18 cellular contexts compared by ENCODE assay signal in genomic region chr7:107810626-107811025, GRCh38. TPM values are rescaled to one million over a fixed set of nuclear protein-coding genes. Genes with fewer than 3 reads are reported as not detected.
A peak's percentile ranks its signal among the peaks of the same experiment; 100 is the strongest.
DNase-seq lines count a peak whose midpoint lies in the region; ATAC-seq lines count a peak whose summit lies in the region.
"Had no signal": no experiment of that assay in that cellular context is flagged by ENCODE, and none has a peak within 500 bp of the region (broad histone marks: within the 10 kb centered on the region; RNA-seq: fewer than 3 reads in every experiment).

No MANE protein-coding gene starts in this region.

- H3K36me3 Mint-ChIP-seq in activated naive CD4-positive, alpha-beta T cell treated with anti-CD3 and anti-CD28 coated beads for 36 hours (ENCODE audit: low read depth), result no peaks in the 10 kb centered on the region
- no peaks in the 10 kb centered on the region for H3K36me3 Mint-ChIP-seq in activated naive CD4-positive, alpha-beta T cell treated with anti-CD3 and anti-CD28 coated beads, Interleukin-2, amount 10 ng/mL, durations not matched to agents 7 days and 5 days
- H3K36me3 Mint-ChIP-seq in stimulated activated effector memory CD8-positive, alpha-beta T cell treated with anti-CD3 and anti-CD28 coated beads, Interleukin-12 subunit alpha, Interleukin-12 subunit beta, amount 100 ng/mL, for 72 hours, result peaks cover 5% of the 10 kb centered on the region
- H3K36me3 Mint-ChIP-seq: CD4-positive, alpha-beta memory T cell; IgD-negative memory B cell had no signal

- peaks cover 23% of the 10 kb centered on the region for H3K4me1 Mint-ChIP-seq in activated naive CD4-positive, alpha-beta T cell treated with anti-CD3 and anti-CD28 coated beads for 36 hours (ENCODE audit: low read depth)
- peaks cover 5% of the 10 kb centered on the region for H3K4me1 Mint-ChIP-seq in activated naive CD4-positive, alpha-beta T cell treated with anti-CD3 and anti-CD28 coated beads, Interleukin-2, amount 10 ng/mL, durations not matched to agents 7 days and 5 days
- peaks cover 18% of the 10 kb centered on the region for H3K4me1 Mint-ChIP-seq in stimulated activated effector memory CD8-positive, alpha-beta T cell treated with anti-CD3 and anti-CD28 coated beads, Interleukin-12 subunit alpha, Interleukin-12 subunit beta, amount 100 ng/mL, for 72 hours
- H3K4me1 Mint-ChIP-seq: IgD-negative memory B cell had no signal

- peak; percentile 20 for ATAC-seq in stimulated activated effector memory CD8-positive, alpha-beta T cell treated with anti-CD3 and anti-CD28 coated beads, Interleukin-12 subunit alpha, Interleukin-12 subunit beta, amount 100 ng/mL, for 72 hours
- ATAC-seq: GM12878 had no signal

- intact Hi-C loops in activated naive CD4-positive, alpha-beta T cell treated with anti-CD3 and anti-CD28 coated beads for 36 hours (cut with micrococcal nuclease), result loop anchor here (10.0 kb wide), 2 partner anchors 636 to 1446 kb away; no protein-coding TSS in a partner anchor

- CTCF ChIA-PET in activated naive CD4-positive, alpha-beta T cell treated with anti-CD3 and anti-CD28 coated beads for 36 hours (lab: Charles Lee), result interaction anchor here (0.6 kb wide), 1 partner anchor 353 kb away, joined by 5 read pairs; no protein-coding TSS in a partner anchor
- CTCF ChIA-PET in activated naive CD4-positive, alpha-beta T cell treated with anti-CD3 and anti-CD28 coated beads, Interleukin-2, amount 10 ng/mL, durations not matched to agents 7 days and 5 days (lab: Charles Lee), result no interaction called here

- H3K27me3 Mint-ChIP-seq in activated naive CD4-positive, alpha-beta T cell treated with anti-CD3 and anti-CD28 coated beads for 36 hours (ENCODE audit: low read depth), result no peaks in the 10 kb centered on the region
- H3K27me3 Mint-ChIP-seq in activated naive CD4-positive, alpha-beta T cell treated with anti-CD3 and anti-CD28 coated beads, Interleukin-2, amount 10 ng/mL, durations not matched to agents 7 days and 5 days, result no peaks in the 10 kb centered on the region
- H3K27me3 Mint-ChIP-seq: CD4-positive, alpha-beta memory T cell had no signal

- H3K4me3 Mint-ChIP-seq in activated naive CD4-positive, alpha-beta T cell treated with anti-CD3 and anti-CD28 coated beads for 36 hours, result no peak overlapping the region
- H3K4me3 Mint-ChIP-seq in activated naive CD4-positive, alpha-beta T cell treated with anti-CD3 and anti-CD28 coated beads, Interleukin-2, amount 10 ng/mL, durations not matched to agents 7 days and 5 days, result no peak overlapping the region
- H3K4me3 Mint-ChIP-seq in stimulated activated effector memory CD8-positive, alpha-beta T cell treated with anti-CD3 and anti-CD28 coated beads, Interleukin-12 subunit alpha, Interleukin-12 subunit beta, amount 100 ng/mL, for 72 hours, result no peak overlapping the region
- H3K4me3 Mint-ChIP-seq: CD4-positive, alpha-beta memory T cell; IgD-negative memory B cell had no signal

- peak; percentile 17 for DNase-seq in activated naive CD4-positive, alpha-beta T cell treated with anti-CD3 and anti-CD28 coated beads for 36 hours
- DNase-seq in activated naive CD4-positive, alpha-beta T cell treated with anti-CD3 and anti-CD28 coated beads, Interleukin-2, amount 10 ng/mL, durations not matched to agents 7 days and 5 days, result no peak
- DNase-seq in NAMALWA (ENCODE audit: low spot score) (peak; percentile 29), iPS DF 19.7 (ENCODE audit: low read depth, low spot score) (peak; percentile 7), cortex of kidney (lab: John Stamatoyannopoulos, UW) (no peak), SIG-M5 treated with dmso at 0.1 percent for 504 hours (lab: John Stamatoyannopoulos, UW; ENCODE audit: unreplicated experiment) (no peak)
- no peak for DNase-seq in stimulated activated effector memory CD8-positive, alpha-beta T cell treated with anti-CD3 and anti-CD28 coated beads, Interleukin-12 subunit alpha, Interleukin-12 subunit beta, amount 100 ng/mL, for 72 hours (ENCODE audit: low spot score in 2 of 2)
- DNase-seq: CD4-positive, alpha-beta memory T cell; NCI-H1105 treated with DMSO at 0.1 percent for 48 hours; NCI-H1694; NCI-H2081 treated with DMSO at 0.1 percent for 48 hours; NCI-H510A treated with DMSO at 0.1 percent for 48 hours; SJCRH30 had no signal

- no peak overlapping the region for H3K27ac Mint-ChIP-seq in activated naive CD4-positive, alpha-beta T cell treated with anti-CD3 and anti-CD28 coated beads for 36 hours
- no peak overlapping the region for H3K27ac Mint-ChIP-seq in activated naive CD4-positive, alpha-beta T cell treated with anti-CD3 and anti-CD28 coated beads, Interleukin-2, amount 10 ng/mL, durations not matched to agents 7 days and 5 days
- no peak overlapping the region for H3K27ac Mint-ChIP-seq in stimulated activated effector memory CD8-positive, alpha-beta T cell treated with anti-CD3 and anti-CD28 coated beads, Interleukin-12 subunit alpha, Interleukin-12 subunit beta, amount 100 ng/mL, for 72 hours
- H3K27ac Mint-ChIP-seq: IgD-negative memory B cell had no signal

- peaks cover 2% of the 10 kb centered on the region for H3K9me3 Mint-ChIP-seq in activated naive CD4-positive, alpha-beta T cell treated with anti-CD3 and anti-CD28 coated beads for 36 hours
- no peaks in the 10 kb centered on the region for H3K9me3 Mint-ChIP-seq in activated naive CD4-positive, alpha-beta T cell treated with anti-CD3 and anti-CD28 coated beads, Interleukin-2, amount 10 ng/mL, durations not matched to agents 7 days and 5 days
- no peaks in the 10 kb centered on the region for H3K9me3 Mint-ChIP-seq in stimulated activated effector memory CD8-positive, alpha-beta T cell treated with anti-CD3 and anti-CD28 coated beads, Interleukin-12 subunit alpha, Interleukin-12 subunit beta, amount 100 ng/mL, for 72 hours
- H3K9me3 Mint-ChIP-seq: CD4-positive, alpha-beta memory T cell; IgD-negative memory B cell had no signal

RNA-seq across cellular contexts. Expression of gene SLC26A3, which starts 7.6 kb away (rescaled TPM):
- total RNA-seq in activated naive CD4-positive, alpha-beta T cell treated with anti-CD3 and anti-CD28 coated beads for 36 hours, result not detected
- total RNA-seq: A673; CD4-positive, alpha-beta memory T cell; H1; LHCN-M2; SJCRH30 had no signal

Comparison
In these comparisons a context has a peak if more than half of its experiments do, and no peak if none do; other contexts are left out.
1. DNase-seq: peak in activated naive CD4-positive, alpha-beta T cell treated with anti-CD3 and anti-CD28 coated beads for 36 hours (single experiment), NAMALWA (single experiment) and iPS DF 19.7 (single experiment); none in activated naive CD4-positive, alpha-beta T cell treated with anti-CD3 and anti-CD28 coated beads, Interleukin-2, amount 10 ng/mL, durations not matched to agents 7 days and 5 days (single experiment), stimulated activated effector memory CD8-positive, alpha-beta T cell treated with anti-CD3 and anti-CD28 coated beads, Interleukin-12 subunit alpha, Interleukin-12 subunit beta, amount 100 ng/mL, for 72 hours (0 of 2), cortex of kidney (single experiment) and SIG-M5 treated with dmso at 0.1 percent for 504 hours (single experiment).